ENCODE assay signal across 9 cellular contexts in the genomic region with DNA sequence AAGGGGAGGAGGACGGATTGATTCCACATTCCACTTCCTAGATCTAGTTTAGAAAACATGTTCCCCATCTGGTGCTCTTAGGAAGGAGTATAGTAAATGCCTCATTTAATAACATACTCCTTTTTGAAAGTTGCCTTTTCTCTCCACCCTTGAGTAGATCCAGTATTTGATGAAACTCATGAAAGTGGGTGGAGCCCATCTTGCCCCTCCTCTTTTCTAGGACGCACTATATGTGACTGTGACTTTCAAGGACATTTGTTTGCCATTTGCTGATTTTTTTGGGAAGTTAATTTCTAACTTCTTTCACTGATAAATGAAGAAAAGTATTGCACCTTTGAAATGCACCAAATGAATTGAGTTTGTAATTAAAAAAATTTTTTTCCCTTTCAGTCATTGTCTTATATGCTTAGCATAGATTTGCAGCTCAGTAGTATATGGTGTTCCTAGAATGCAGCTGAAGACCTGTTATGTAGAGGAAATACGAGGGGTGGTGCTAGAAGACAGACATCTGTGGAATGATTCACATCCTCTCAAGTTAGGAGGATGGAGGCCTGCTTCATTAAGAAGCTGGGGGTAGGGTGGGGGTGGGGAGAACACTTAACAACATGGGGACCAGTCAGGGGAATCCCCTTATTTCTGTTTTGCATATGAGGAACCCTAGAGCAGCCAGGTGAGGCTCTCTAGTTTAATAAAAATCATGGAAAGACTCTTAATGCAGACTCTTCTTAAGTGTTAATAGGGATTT. TPM values are rescaled to one million over a fixed set of nuclear protein-coding genes. Genes with fewer than 3 reads are reported as not detected.
DNase-seq lines count a peak whose midpoint lies in the region; ATAC-seq, FAIRE-seq and TF ChIP-seq lines count a peak whose summit lies in the region.
"Not testable (repeated sequence)": the region's sequence is repeated elsewhere in the genome, so short reads cannot be mapped to it uniquely, and the experiment has no call there.
"Had no signal": no experiment of that assay in that cellular context is flagged by ENCODE, and none has a peak within 500 bp of the region (broad histone marks: within the 10 kb centered on the region; RNA-seq: fewer than 3 reads in every experiment).

No MANE protein-coding gene starts in this region.

- DNase-seq in ACHN, result peak; percentile 43
- DNase-seq in GM19239 (ENCODE audit: insufficient read length, low spot score); T-helper 17 cell: not testable (repeated sequence)
- DNase-seq in LHCN-M2 (ENCODE audit: low read depth), result peak; percentile 64
- peak; percentile 17 for DNase-seq in activated T-cell treated with anti-CD3 and anti-CD28 coated beads for 4 hours
- DNase-seq in bronchial epithelial cell (ENCODE audit: low read depth), result peak; percentile 76
- DNase-seq in iPS DF 6.9 (ENCODE audit: low read depth, low spot score), result peak; percentile 29
- DNase-seq in stimulated activated CD4-positive, alpha-beta T cell treated with anti-CD3 and anti-CD28 coated beads, Interleukin-15, amount 100 ng/mL, for 24 hours, result peak; percentile 64

- H3K4me1 Mint-ChIP-seq in T-helper 17 cell, result peaks cover 49% of the 10 kb centered on the region

- TF ChIP-seq CTCF in bronchial epithelial cell (IDR thresholded peaks at IDR 0.05; ENCODE audit: insufficient read depth, low read length, severe bottlenecking), result not testable (repeated sequence)

- not testable (repeated sequence) for H3K27ac ChIP-seq in iPS DF 6.9 (ENCODE audit: low read length)

- WGBS in iPS DF 6.9 (ENCODE audit: insufficient coverage, insufficient read length), result no CpG with 5 or more reads among the region's 3 CpGs

- H3K36me3 Mint-ChIP-seq in T-helper 17 cell (ENCODE audit: low read depth), result peaks cover 12% of the 10 kb centered on the region

- peak overlapping the region; percentile 7 for H3K4me3 Mint-ChIP-seq in T-helper 17 cell

- H3K27ac Mint-ChIP-seq in T-helper 17 cell, result peak overlapping the region; percentile 90

- in situ Hi-C loops in ACHN (cut with HindIII; ENCODE audit: low pct_ligation_motif_present, low pct_unique_long_range_greater_than_20kb, low sequenced_read_pairs), result not testable (repeated sequence)

- H3K4me1 ChIP-seq in iPS DF 6.9 (ENCODE audit: control insufficient read depth, insufficient read depth, low read length), result not testable (repeated sequence)

- H3K27me3 Mint-ChIP-seq in T-helper 17 cell, result not testable (repeated sequence)

- not testable (repeated sequence) for H3K27me3 ChIP-seq in bronchial epithelial cell (ENCODE audit: control insufficient read depth, insufficient read depth, low read length); iPS DF 6.9 (ENCODE audit: control insufficient read depth, insufficient read depth, low read length)

- FAIRE-seq in GM19239 (lab: Jason Lieb, UNC), result peak; percentile 68
- FAIRE-seq in bronchial epithelial cell (lab: Jason Lieb, UNC), result not testable (repeated sequence)

- not testable (repeated sequence) for H3K36me3 ChIP-seq in bronchial epithelial cell (ENCODE audit: control insufficient read depth, insufficient read depth, low read length); iPS DF 6.9 (ENCODE audit: control insufficient read depth, insufficient read depth, low read length)

- not testable (repeated sequence) for H3K9me3 ChIP-seq in T-helper 17 cell (ENCODE audit: control insufficient read depth, low read length, poor library complexity, severe bottlenecking); iPS DF 6.9 (ENCODE audit: control insufficient read depth, insufficient read depth, low read length)

- peak; percentile 83 for ATAC-seq in T-helper 17 cell

- not testable (repeated sequence) for H3K4me3 ChIP-seq in bronchial epithelial cell (ENCODE audit: low read depth, low read length); iPS DF 6.9 (ENCODE audit: low read length)

RNA-seq across cellular contexts. Expression of gene CDC42, which starts 39.7 kb away (rescaled TPM):
- total RNA-seq in LHCN-M2 (2014; rRNA removed) (323 and 332 TPM in 2 replicates), T-helper 17 cell (100 to 1,000 TPM; 371 to 385 TPM), bronchial epithelial cell (408 and 613 TPM in 2 replicates)
- 254 TPM for polyA plus RNA-seq in LHCN-M2 (2012)

RNA-seq across cellular contexts. Expression of gene WNT4, which starts 50.7 kb away (rescaled TPM):
- total RNA-seq in LHCN-M2 (2014; rRNA removed) (not detected in 2 replicates), T-helper 17 cell (not detected), bronchial epithelial cell (1.1 and 22.1 TPM in 2 replicates)
- 0.07 TPM for polyA plus RNA-seq in LHCN-M2 (2012)
- total RNA-seq: mononuclear cell had no signal
